1 cellular context compared by ENCODE assay signal in the genomic region with DNA sequence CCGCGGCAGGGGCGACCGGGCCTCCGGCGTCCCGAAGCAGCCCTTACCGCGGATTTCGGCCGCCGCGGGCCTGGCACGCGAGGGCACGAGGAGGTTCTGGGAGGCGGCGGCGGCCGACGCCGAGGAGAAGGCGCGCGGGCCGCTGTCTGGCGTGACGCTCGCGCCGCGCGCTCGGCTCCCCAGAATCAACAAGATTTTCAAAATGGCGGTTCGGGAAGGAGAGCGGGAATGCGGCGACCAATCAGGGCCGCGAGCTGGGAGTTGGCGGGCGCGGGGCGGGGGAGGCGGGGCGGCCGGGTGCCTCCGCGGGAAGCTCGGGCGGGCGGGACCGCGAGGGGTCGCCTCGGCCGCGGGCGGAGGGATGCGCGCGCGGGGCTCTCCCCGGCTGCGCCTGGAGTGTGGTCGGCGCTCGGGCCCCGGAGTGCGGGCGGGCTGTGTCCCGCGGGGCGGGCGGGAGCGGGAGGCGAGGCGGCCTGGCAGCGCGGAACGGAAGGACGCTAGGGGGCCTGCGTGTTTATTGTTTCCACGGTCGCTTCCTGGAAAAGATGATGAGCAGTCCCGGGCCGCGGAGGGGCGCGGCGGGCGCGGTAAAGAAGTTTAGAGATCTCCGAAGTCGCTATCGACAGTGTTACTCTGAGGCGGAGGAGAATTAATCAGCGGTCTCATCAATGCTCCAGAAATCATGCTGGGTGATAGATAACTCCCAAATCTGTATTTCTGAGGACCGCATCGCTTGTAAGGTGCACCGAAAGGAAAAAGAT.
A peak's percentile ranks its signal among the peaks of the same experiment; 100 is the strongest.
TF ChIP-seq lines count a peak whose summit lies in the region.

DEK (minus strand) TSS at position 193 of the 761 bp plus-strand sequence. CDS start 543 bp downstream, outside the sequence.

TF ChIP-seq in HepG2, 621 proteins besides CTCF, POLR2A, EP300 and RAD21 (continued from another document and continues in another):
- TF ChIP-seq, protein P1, sequence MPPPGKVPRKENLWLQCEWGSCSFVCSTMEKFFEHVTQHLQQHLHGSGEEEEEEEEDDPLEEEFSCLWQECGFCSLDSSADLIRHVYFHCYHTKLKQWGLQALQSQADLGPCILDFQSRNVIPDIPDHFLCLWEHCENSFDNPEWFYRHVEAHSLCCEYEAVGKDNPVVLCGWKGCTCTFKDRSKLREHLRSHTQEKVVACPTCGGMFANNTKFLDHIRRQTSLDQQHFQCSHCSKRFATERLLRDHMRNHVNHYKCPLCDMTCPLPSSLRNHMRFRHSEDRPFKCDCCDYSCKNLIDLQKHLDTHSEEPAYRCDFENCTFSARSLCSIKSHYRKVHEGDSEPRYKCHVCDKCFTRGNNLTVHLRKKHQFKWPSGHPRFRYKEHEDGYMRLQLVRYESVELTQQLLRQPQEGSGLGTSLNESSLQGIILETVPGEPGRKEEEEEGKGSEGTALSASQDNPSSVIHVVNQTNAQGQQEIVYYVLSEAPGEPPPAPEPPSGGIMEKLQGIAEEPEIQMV (CRISPR knock-in tag; IDR thresholded peaks at IDR 0.05; ENCODE audit: low read depth): peak; percentile 65; the same call in 1 of the 2 replicates
- no peak for TF ChIP-seq MATR3 (CRISPR knock-in tag; IDR thresholded peaks at IDR 0.05)
- peak; percentile 67; the same call in 1 of the 2 replicates for TF ChIP-seq ZNF558 (CRISPR knock-in tag; IDR thresholded peaks at IDR 0.05; ENCODE audit: borderline replicate concordance)
- peak; percentile 81 for TF ChIP-seq PHF8 (CRISPR knock-in tag; IDR thresholded peaks at IDR 0.05)
- TF ChIP-seq ZNF614 (CRISPR knock-in tag; IDR thresholded peaks at IDR 0.05; ENCODE audit: borderline replicate concordance): peak; percentile 66; the same call in 1 of the 2 replicates
- TF ChIP-seq ZNF446 (CRISPR knock-in tag; IDR thresholded peaks at IDR 0.05): no peak
- no peak for TF ChIP-seq ZNF460 (CRISPR knock-in tag; IDR thresholded peaks at IDR 0.05; ENCODE audit: borderline replicate concordance)
- TF ChIP-seq ZFP36L1 (CRISPR knock-in tag; IDR thresholded peaks at IDR 0.05): no peak
- peak; percentile 38; the same call in 1 of the 2 replicates for TF ChIP-seq FOSL2 (CRISPR knock-in tag; IDR thresholded peaks at IDR 0.05)
- no peak for TF ChIP-seq PRDM4 (CRISPR knock-in tag; IDR thresholded peaks at IDR 0.05; ENCODE audit: borderline replicate concordance)
- TF ChIP-seq ZNF33A (CRISPR knock-in tag; IDR thresholded peaks at IDR 0.05; ENCODE audit: borderline replicate concordance): no peak
- no peak for TF ChIP-seq SRF (IDR thresholded peaks at IDR 0.05; ENCODE audit: low read depth, low read length)
- TF ChIP-seq ZNF598 (CRISPR knock-in tag; IDR thresholded peaks at IDR 0.05; ENCODE audit: borderline replicate concordance): 0 out of 2 replicates have a peak, but pooled peaks have one; percentile 65
- peak; percentile 78; the same call in 1 of the 2 replicates for TF ChIP-seq TOPORS (CRISPR knock-in tag; IDR thresholded peaks at IDR 0.05)
- no peak for TF ChIP-seq CBFB (CRISPR knock-in tag; IDR thresholded peaks at IDR 0.05)
- 0 out of 2 replicates have a peak, but pooled peaks have one; percentile 29 for TF ChIP-seq SMYD3 (CRISPR knock-in tag; IDR thresholded peaks at IDR 0.05)
- no peak; the same call in 1 of the 2 replicates for TF ChIP-seq MAZ (IDR thresholded peaks at IDR 0.05; ENCODE audit: borderline replicate concordance, low read depth, low read length)
- TF ChIP-seq MAZ (CRISPR knock-in tag; IDR thresholded peaks at IDR 0.05; ENCODE audit: low read depth): peak; percentile 84
- peak; percentile 94 for TF ChIP-seq HOXA3 (CRISPR knock-in tag; IDR thresholded peaks at IDR 0.05)
- TF ChIP-seq, protein P2, sequence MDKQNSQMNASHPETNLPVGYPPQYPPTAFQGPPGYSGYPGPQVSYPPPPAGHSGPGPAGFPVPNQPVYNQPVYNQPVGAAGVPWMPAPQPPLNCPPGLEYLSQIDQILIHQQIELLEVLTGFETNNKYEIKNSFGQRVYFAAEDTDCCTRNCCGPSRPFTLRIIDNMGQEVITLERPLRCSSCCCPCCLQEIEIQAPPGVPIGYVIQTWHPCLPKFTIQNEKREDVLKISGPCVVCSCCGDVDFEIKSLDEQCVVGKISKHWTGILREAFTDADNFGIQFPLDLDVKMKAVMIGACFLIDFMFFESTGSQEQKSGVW (CRISPR knock-in tag; IDR thresholded peaks at IDR 0.05; ENCODE audit: borderline replicate concordance): no peak
- peak; percentile 66; the same call in 1 of the 2 replicates for TF ChIP-seq HOMEZ (CRISPR knock-in tag; IDR thresholded peaks at IDR 0.05; ENCODE audit: low read depth)
- no peak for TF ChIP-seq ZNF839 (CRISPR knock-in tag; IDR thresholded peaks at IDR 0.05; ENCODE audit: borderline replicate concordance)
- no peak for TF ChIP-seq ATM (IDR thresholded peaks at IDR 0.05; ENCODE audit: borderline replicate concordance)
- TF ChIP-seq GMEB1 (CRISPR knock-in tag; IDR thresholded peaks at IDR 0.05; ENCODE audit: borderline replicate concordance): peak; percentile 39; the same call in 1 of the 2 replicates
- peak; percentile 42 for TF ChIP-seq CCAR2 (optimal IDR thresholded peaks at IDR 0.05; ENCODE audit: low read depth, low read length)
- peak; percentile 28 for TF ChIP-seq ERF (CRISPR knock-in tag; IDR thresholded peaks at IDR 0.05)
- TF ChIP-seq ZSCAN20 (CRISPR knock-in tag; IDR thresholded peaks at IDR 0.05; ENCODE audit: borderline replicate concordance): no peak
- TF ChIP-seq, protein P3, sequence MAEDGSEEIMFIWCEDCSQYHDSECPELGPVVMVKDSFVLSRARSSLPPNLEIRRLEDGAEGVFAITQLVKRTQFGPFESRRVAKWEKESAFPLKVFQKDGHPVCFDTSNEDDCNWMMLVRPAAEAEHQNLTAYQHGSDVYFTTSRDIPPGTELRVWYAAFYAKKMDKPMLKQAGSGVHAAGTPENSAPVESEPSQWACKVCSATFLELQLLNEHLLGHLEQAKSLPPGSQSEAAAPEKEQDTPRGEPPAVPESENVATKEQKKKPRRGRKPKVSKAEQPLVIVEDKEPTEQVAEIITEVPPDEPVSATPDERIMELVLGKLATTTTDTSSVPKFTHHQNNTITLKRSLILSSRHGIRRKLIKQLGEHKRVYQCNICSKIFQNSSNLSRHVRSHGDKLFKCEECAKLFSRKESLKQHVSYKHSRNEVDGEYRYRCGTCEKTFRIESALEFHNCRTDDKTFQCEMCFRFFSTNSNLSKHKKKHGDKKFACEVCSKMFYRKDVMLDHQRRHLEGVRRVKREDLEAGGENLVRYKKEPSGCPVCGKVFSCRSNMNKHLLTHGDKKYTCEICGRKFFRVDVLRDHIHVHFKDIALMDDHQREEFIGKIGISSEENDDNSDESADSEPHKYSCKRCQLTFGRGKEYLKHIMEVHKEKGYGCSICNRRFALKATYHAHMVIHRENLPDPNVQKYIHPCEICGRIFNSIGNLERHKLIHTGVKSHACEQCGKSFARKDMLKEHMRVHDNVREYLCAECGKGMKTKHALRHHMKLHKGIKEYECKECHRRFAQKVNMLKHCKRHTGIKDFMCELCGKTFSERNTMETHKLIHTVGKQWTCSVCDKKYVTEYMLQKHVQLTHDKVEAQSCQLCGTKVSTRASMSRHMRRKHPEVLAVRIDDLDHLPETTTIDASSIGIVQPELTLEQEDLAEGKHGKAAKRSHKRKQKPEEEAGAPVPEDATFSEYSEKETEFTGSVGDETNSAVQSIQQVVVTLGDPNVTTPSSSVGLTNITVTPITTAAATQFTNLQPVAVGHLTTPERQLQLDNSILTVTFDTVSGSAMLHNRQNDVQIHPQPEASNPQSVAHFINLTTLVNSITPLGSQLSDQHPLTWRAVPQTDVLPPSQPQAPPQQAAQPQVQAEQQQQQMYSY (CRISPR knock-in tag; IDR thresholded peaks at IDR 0.05): no peak
- TF ChIP-seq PAXIP1 (CRISPR knock-in tag; conservative IDR thresholded peaks at IDR 0.05): peak; percentile 6; the same call in 1 of the 2 replicates
- TF ChIP-seq ZSCAN25 (CRISPR knock-in tag; IDR thresholded peaks at IDR 0.05): peak; percentile 73
- peak; percentile 75; the same call in 1 of the 2 replicates for TF ChIP-seq ZNF546 (CRISPR knock-in tag; conservative IDR thresholded peaks at IDR 0.05)
- no peak for TF ChIP-seq ZNF75D (CRISPR knock-in tag; IDR thresholded peaks at IDR 0.05; ENCODE audit: borderline replicate concordance)
- TF ChIP-seq GABPB1 (CRISPR knock-in tag; IDR thresholded peaks at IDR 0.05): peak; percentile 82
- no peak for TF ChIP-seq ZNF674 (CRISPR knock-in tag; IDR thresholded peaks at IDR 0.05; ENCODE audit: low read depth)
- no peak for TF ChIP-seq ZNF761 (CRISPR knock-in tag; conservative IDR thresholded peaks at IDR 0.05)
- TF ChIP-seq SRY (CRISPR knock-in tag; IDR thresholded peaks at IDR 0.05): peak; percentile 84; the same call in 1 of the 2 replicates
- TF ChIP-seq ISL2 (CRISPR knock-in tag; IDR thresholded peaks at IDR 0.05): peak; percentile 25; the same call in 1 of the 2 replicates
- no peak for TF ChIP-seq PITX1 (CRISPR knock-in tag; IDR thresholded peaks at IDR 0.05)
- TF ChIP-seq ATF4 (CRISPR knock-in tag; IDR thresholded peaks at IDR 0.05): no peak
- peak; percentile 79; the same call in 1 of the 2 replicates for TF ChIP-seq KDM2A (CRISPR knock-in tag; IDR thresholded peaks at IDR 0.05; ENCODE audit: borderline replicate concordance, low read depth)
- TF ChIP-seq HMG20B (CRISPR knock-in tag; conservative IDR thresholded peaks at IDR 0.05): no peak
- no peak for TF ChIP-seq CBX5 (CRISPR knock-in tag; IDR thresholded peaks at IDR 0.05; ENCODE audit: borderline replicate concordance)
- no peak for TF ChIP-seq MZF1 (CRISPR knock-in tag; IDR thresholded peaks at IDR 0.05; ENCODE audit: borderline replicate concordance)
